Comparison of ENCODE assay signal across 8 cellular contexts in genomic region chr6:12119085-12119588, GRCh38.
DNase-seq lines count a peak whose midpoint lies in the region; ATAC-seq and TF ChIP-seq lines count a peak whose summit lies in the region.

No MANE protein-coding gene starts in this region.

- ATAC-seq in GM21423 (IDR thresholded peaks at IDR 0.05; ENCODE audit: unreplicated experiment): peak; percentile 68
- ATAC-seq in HG03575 (IDR thresholded peaks at IDR 0.05; ENCODE audit: extremely low read depth, insufficient number of reproducible peaks, low FRiP score, unreplicated experiment): peak; percentile 41

- 65 to 86% (median 74%) methylated on average over 2 of the region's 2 CpGs for WGBS in adrenal gland, 4 donors

- H2AFZ ChIP-seq in osteoblast (ENCODE audit: low read length): no peak overlapping the region

- intact Hi-C loops in adrenal gland (cut with DNase I): no loop called here

- no peaks in the 10 kb centered on the region for H3K36me3 ChIP-seq in adrenal gland (replicated peaks in 1 of 2)
- H3K36me3 ChIP-seq in osteoblast (ENCODE audit: insufficient read depth, low read length): peaks cover 13% of the 10 kb centered on the region

- no peaks in the 10 kb centered on the region for H3K79me2 ChIP-seq in osteoblast (ENCODE audit: insufficient read depth, low read length)

- H3K4me1 ChIP-seq in adrenal gland (replicated peaks in 1 of 2) (no peaks in the 10 kb centered on the region), osteoblast (ENCODE audit: insufficient read depth, low read length) (no peaks in the 10 kb centered on the region)

- H4K20me1 ChIP-seq in osteoblast (ENCODE audit: insufficient read depth, low read length): no peaks in the 10 kb centered on the region

- H3K4me3 ChIP-seq in GM08714 (ENCODE audit: low read length) (peak overlapping the region; percentile 41; the same call in 1 of the 2 replicates), adrenal gland (no peak overlapping the region), osteoblast (ENCODE audit: insufficient read depth, low read length) (no peak overlapping the region)

- H3K4me2 ChIP-seq in osteoblast (ENCODE audit: insufficient read depth, low read length): no peak overlapping the region

- TF ChIP-seq POLR2A in erythroblast (IDR thresholded peaks at IDR 0.05; ENCODE audit: low read length) (no peak), adrenal gland (IDR thresholded peaks at IDR 0.05) (no peak)

- H3K27ac ChIP-seq in adrenal gland (no peak overlapping the region), osteoblast (ENCODE audit: low read depth, low read length) (no peak overlapping the region)

- H3K9me3 ChIP-seq in adrenal gland (replicated peaks in 1 of 3): no peaks in the 10 kb centered on the region
- H3K9me3 ChIP-seq in osteoblast (ENCODE audit: low read depth, low read length): no peaks in the 10 kb centered on the region

- DNase-seq in erythroblast (lab: John Stamatoyannopoulos, UW) (peak; percentile 52 to 80), adrenal gland (no peak), osteoblast (ENCODE audit: insufficient read length, low spot score, missing footprints) (no peak), AG20443 (ENCODE audit: low spot score) (no peak), SW480 (ENCODE audit: low spot score) (no peak)

- TF ChIP-seq CTCF in adrenal gland (IDR thresholded peaks at IDR 0.05) (no peak), osteoblast (IDR thresholded peaks at IDR 0.05; ENCODE audit: extremely low read depth, low read depth, low read length) (no peak)

- H3K27me3 ChIP-seq in adrenal gland (no peaks in the 10 kb centered on the region), osteoblast (ENCODE audit: insufficient read depth, low read length) (no peaks in the 10 kb centered on the region)

Comparison
In these comparisons a context has a peak if more than half of its experiments do, and no peak if none do; other contexts are left out.
1. DNase-seq: peak in erythroblast (2 of 2); none in adrenal gland (0 of 7), osteoblast (single experiment), AG20443 (single experiment) and SW480 (single experiment).